2 cellular contexts compared by ENCODE assay signal in the genomic region with DNA sequence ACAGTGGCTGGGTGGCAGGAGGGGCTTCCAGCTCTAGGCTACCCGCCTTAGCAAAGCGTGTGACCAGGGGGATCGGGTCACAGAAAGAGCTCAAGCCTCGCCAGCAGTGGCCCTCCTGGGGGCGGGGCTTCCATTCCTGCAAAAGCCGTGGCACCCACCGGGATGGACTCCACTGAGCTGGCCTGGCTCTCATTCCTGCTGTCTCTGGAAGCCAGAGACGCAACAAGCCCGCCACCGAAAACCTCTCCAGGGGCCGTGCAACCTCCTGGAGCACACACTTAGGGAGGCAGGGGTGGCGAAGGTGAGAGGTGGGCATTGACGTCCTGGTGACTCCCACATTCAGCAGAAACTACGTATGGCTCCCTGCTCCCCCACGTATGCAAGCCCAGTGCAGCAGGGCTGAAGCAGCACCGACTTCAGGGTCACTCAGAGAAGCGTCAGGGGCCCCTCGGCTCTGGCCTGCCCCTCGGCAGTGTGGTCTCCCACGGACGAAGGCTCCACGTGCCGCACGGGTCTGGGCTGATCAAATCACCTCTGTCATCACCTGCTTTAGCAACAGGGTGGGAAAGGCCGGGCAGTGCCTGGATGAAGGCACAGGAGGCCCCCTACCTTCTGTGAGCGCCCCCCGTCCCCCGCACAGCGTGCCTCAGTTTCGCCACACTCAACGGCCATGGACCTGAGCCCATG.
TF ChIP-seq lines count a peak whose summit lies in the region.

No MANE protein-coding gene starts in this region.

TF ChIP-seq in HepG2, 621 proteins besides CTCF, POLR2A, EP300 and RAD21:
- no peak for TF ChIP-seq ZNF430 (CRISPR knock-in tag; IDR thresholded peaks at IDR 0.05)
- no peak for TF ChIP-seq MXI1 (IDR thresholded peaks at IDR 0.05; ENCODE audit: borderline replicate concordance, low read depth, low read length)
- no peak for TF ChIP-seq ZNF678 (CRISPR knock-in tag; IDR thresholded peaks at IDR 0.05)
- TF ChIP-seq ZNF205 (CRISPR knock-in tag; IDR thresholded peaks at IDR 0.05): no peak
- TF ChIP-seq NFRKB (IDR thresholded peaks at IDR 0.05): no peak
- TF ChIP-seq, protein P1, sequence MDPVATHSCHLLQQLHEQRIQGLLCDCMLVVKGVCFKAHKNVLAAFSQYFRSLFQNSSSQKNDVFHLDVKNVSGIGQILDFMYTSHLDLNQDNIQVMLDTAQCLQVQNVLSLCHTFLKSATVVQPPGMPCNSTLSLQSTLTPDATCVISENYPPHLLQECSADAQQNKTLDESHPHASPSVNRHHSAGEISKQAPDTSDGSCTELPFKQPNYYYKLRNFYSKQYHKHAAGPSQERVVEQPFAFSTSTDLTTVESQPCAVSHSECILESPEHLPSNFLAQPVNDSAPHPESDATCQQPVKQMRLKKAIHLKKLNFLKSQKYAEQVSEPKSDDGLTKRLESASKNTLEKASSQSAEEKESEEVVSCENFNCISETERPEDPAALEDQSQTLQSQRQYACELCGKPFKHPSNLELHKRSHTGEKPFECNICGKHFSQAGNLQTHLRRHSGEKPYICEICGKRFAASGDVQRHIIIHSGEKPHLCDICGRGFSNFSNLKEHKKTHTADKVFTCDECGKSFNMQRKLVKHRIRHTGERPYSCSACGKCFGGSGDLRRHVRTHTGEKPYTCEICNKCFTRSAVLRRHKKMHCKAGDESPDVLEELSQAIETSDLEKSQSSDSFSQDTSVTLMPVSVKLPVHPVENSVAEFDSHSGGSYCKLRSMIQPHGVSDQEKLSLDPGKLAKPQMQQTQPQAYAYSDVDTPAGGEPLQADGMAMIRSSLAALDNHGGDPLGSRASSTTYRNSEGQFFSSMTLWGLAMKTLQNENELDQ (CRISPR knock-in tag; IDR thresholded peaks at IDR 0.05; ENCODE audit: borderline replicate concordance): no peak
- TF ChIP-seq AGO2 (optimal IDR thresholded peaks at IDR 0.05; ENCODE audit: low read depth, low read length): peak; percentile 83

TF ChIP-seq in neural cell, 6 proteins besides CTCF, POLR2A, EP300 and RAD21:
- TF ChIP-seq POLR2AphosphoS5 (IDR thresholded peaks at IDR 0.05): peak; percentile 37
- no peak for TF ChIP-seq TAF1 (IDR thresholded peaks at IDR 0.05; ENCODE audit: low read depth)
TF ChIP-seq in neural cell: peak in this region for 1.
